21 cellular contexts compared by ENCODE assay signal in the genomic region with DNA sequence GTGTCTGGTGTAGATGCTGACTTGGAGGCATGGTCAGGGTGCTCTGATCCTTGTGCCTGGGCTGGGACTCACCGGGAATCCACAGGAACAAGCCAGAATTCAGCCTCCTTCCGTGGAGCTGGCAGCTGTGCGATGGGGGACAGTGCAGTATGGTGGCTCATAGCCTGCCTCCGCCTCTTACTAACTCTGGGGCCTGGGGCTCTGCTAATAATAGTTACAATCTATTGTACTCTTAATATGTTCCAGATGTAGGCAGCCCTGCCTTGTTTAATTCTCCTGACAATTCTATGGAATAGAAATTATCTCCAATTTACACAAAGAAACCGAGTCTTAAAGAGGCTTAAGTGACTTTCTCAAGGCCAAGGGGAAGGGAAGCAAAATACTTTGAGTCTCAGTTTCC.
DNase-seq lines count a peak whose midpoint lies in the region; ATAC-seq and TF ChIP-seq lines count a peak whose summit lies in the region.
"Had no signal": no experiment of that assay in that cellular context is flagged by ENCODE, and none has a peak within 500 bp of the region (broad histone marks: within the 10 kb centered on the region; RNA-seq: fewer than 3 reads in every experiment).

No MANE protein-coding gene starts in this region.

- no peak overlapping the region for H3K4me3 ChIP-seq in foreskin fibroblast (ENCODE audit: low read depth in 1 of 2, low read length in 2 of 2)

- DNase-seq in GM03348 (ENCODE audit: low spot score) (peak; percentile 38), foreskin fibroblast (peak; percentile 22 to 64), type B pancreatic cell (ENCODE audit: extremely low spot score, unreplicated experiment) (no peak), UCSD-AML1 (lab: John Stamatoyannopoulos, UW; ENCODE audit: unreplicated experiment) (no peak), NCI-H2107 (lab: John Stamatoyannopoulos, UW) (no peak), ecto neural progenitor cell (ENCODE audit: low spot score) (no peak)
- DNase-seq: AML-193; Caco-2; CD4-positive, CD25-positive, alpha-beta regulatory T cell; DMS153; EL; HFFc6; NCI-H1417; NCI-H187; NCI-H2227 treated with DMSO at 0.1 percent for 48 hours; NCI-H510A treated with DMSO at 0.1 percent for 48 hours; NCI-H82; OCI-M1; RPMI8226; SIG-M5 had no signal

- no peak for TF ChIP-seq CTCF in foreskin fibroblast (IDR thresholded peaks at IDR 0.05; ENCODE audit: low read depth, low read length)
- TF ChIP-seq CTCF in type B pancreatic cell (conservative IDR thresholded peaks at IDR 0.05): no peak

- H3K4me1 Mint-ChIP-seq in type B pancreatic cell (ENCODE audit: unreplicated experiment): peaks cover 21% of the 10 kb centered on the region

- H3K27me3 Mint-ChIP-seq in type B pancreatic cell: peaks cover 28% of the 10 kb centered on the region

- H3K27ac Mint-ChIP-seq in type B pancreatic cell: no peak overlapping the region
- H3K27ac Mint-ChIP-seq: CD4-positive, CD25-positive, alpha-beta regulatory T cell; HFFc6 had no signal

- no peak overlapping the region for H3K4me3 Mint-ChIP-seq in type B pancreatic cell
- H3K4me3 Mint-ChIP-seq: CD4-positive, CD25-positive, alpha-beta regulatory T cell; HFFc6 had no signal

- ATAC-seq in SK-N-SH treated with all-trans-retinoic acid at 6 μM for 48 hours: peak; percentile 84

- no peaks in the 10 kb centered on the region for H3K36me3 Mint-ChIP-seq in type B pancreatic cell
- H3K36me3 Mint-ChIP-seq: CD4-positive, CD25-positive, alpha-beta regulatory T cell had no signal

- H3K9me3 Mint-ChIP-seq in type B pancreatic cell: no peaks in the 10 kb centered on the region
- H3K9me3 Mint-ChIP-seq: HFFc6 had no signal

TF ChIP-seq in SK-N-SH treated with all-trans-retinoic acid at 6 μM for 48 hours, 23 proteins besides CTCF, POLR2A, EP300 and RAD21:
- peak; percentile 90 for TF ChIP-seq TCF4 (CRISPR knock-in tag; IDR thresholded peaks at IDR 0.05; ENCODE audit: borderline replicate concordance)
- TF ChIP-seq ARNTL (CRISPR knock-in tag; IDR thresholded peaks at IDR 0.05; ENCODE audit: borderline replicate concordance, low read depth): no peak
- no peak for TF ChIP-seq ISL1 (CRISPR knock-in tag; IDR thresholded peaks at IDR 0.05)
- TF ChIP-seq CSDC2 (CRISPR knock-in tag; IDR thresholded peaks at IDR 0.05): no peak
- TF ChIP-seq ZNF565 (CRISPR knock-in tag; conservative IDR thresholded peaks at IDR 0.05; ENCODE audit: low read depth): no peak
- TF ChIP-seq RARB (CRISPR knock-in tag; IDR thresholded peaks at IDR 0.05): no peak
- TF ChIP-seq TOX (CRISPR knock-in tag; IDR thresholded peaks at IDR 0.05; ENCODE audit: borderline replicate concordance): no peak
- TF ChIP-seq OSR1 (CRISPR knock-in tag; IDR thresholded peaks at IDR 0.05): no peak
- TF ChIP-seq, protein P1, sequence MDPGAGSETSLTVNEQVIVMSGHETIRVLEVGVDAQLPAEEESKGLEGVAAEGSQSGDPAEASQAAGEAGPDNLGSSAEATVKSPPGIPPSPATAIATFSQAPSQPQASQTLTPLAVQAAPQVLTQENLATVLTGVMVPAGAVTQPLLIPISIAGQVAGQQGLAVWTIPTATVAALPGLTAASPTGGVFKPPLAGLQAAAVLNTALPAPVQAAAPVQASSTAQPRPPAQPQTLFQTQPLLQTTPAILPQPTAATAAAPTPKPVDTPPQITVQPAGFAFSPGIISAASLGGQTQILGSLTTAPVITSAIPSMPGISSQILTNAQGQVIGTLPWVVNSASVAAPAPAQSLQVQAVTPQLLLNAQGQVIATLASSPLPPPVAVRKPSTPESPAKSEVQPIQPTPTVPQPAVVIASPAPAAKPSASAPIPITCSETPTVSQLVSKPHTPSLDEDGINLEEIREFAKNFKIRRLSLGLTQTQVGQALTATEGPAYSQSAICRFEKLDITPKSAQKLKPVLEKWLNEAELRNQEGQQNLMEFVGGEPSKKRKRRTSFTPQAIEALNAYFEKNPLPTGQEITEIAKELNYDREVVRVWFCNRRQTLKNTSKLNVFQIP (CRISPR knock-in tag; IDR thresholded peaks at IDR 0.05; ENCODE audit: borderline replicate concordance, low read depth): no peak
- TF ChIP-seq PPARA (CRISPR knock-in tag; IDR thresholded peaks at IDR 0.05; ENCODE audit: borderline replicate concordance): no peak
- TF ChIP-seq, protein P2, sequence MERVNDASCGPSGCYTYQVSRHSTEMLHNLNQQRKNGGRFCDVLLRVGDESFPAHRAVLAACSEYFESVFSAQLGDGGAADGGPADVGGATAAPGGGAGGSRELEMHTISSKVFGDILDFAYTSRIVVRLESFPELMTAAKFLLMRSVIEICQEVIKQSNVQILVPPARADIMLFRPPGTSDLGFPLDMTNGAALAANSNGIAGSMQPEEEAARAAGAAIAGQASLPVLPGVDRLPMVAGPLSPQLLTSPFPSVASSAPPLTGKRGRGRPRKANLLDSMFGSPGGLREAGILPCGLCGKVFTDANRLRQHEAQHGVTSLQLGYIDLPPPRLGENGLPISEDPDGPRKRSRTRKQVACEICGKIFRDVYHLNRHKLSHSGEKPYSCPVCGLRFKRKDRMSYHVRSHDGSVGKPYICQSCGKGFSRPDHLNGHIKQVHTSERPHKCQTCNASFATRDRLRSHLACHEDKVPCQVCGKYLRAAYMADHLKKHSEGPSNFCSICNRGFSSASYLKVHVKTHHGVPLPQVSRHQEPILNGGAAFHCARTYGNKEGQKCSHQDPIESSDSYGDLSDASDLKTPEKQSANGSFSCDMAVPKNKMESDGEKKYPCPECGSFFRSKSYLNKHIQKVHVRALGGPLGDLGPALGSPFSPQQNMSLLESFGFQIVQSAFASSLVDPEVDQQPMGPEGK (CRISPR knock-in tag; IDR thresholded peaks at IDR 0.05; ENCODE audit: borderline replicate concordance): no peak
- 0 out of 2 replicates have a peak, but pooled peaks have one; percentile 11 for TF ChIP-seq ZNF70 (CRISPR knock-in tag; IDR thresholded peaks at IDR 0.05)
TF ChIP-seq in SK-N-SH treated with all-trans-retinoic acid at 6 μM for 48 hours: peak in this region for 2.

Comparison
In these comparisons a context has a peak if more than half of its experiments do, and no peak if none do; other contexts are left out.
1. DNase-seq: peak in GM03348 (single experiment) and foreskin fibroblast (2 of 2); none in type B pancreatic cell (single experiment), UCSD-AML1 (single experiment), NCI-H2107 (single experiment) and ecto neural progenitor cell (single experiment).